In the genomic region with DNA sequence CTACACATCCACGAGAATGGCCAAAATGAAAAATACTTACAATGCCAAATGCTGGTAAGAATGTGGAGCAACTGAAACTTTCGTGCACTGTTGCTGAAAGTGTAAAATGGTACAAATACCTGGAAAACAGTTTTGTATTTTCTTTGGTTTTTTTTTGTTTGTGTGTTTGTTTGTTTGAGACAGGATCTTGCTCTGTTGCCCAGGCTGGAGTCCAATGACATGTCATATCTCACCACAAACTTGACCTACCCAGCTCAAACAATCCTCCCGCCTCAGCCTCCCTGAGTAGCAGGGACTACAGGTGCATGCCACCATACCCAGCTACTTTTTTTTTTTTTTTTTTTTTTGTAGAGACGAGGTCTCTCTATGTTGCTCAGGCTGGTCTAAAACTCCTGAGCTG, we compare ENCODE assay signal across 29 cellular contexts. TPM values are rescaled to one million over a fixed set of nuclear protein-coding genes. Genes with fewer than 3 reads are reported as not detected.
"Had no signal": no experiment of that assay in that cellular context is flagged by ENCODE, and none has a peak within 500 bp of the region (broad histone marks: within the 10 kb centered on the region; RNA-seq: fewer than 3 reads in every experiment).

No MANE protein-coding gene starts in this region.

- H2AFZ ChIP-seq: PC-9 had no signal

- ATAC-seq: activated CD8-positive, alpha-beta T cell treated with anti-CD3 and anti-CD28 coated beads for 36 hours; activated T-cell treated with anti-CD3 and anti-CD28 coated beads, Interleukin-2, amount 50 U/mL, for 72 hours; activated T-helper 17 cell treated with anti-CD3 and anti-CD28 coated beads, Interleukin-2, amount 50 U/mL, for 72 hours had no signal

- DNase-seq: activated CD4-positive, alpha-beta T cell treated with anti-CD3 and anti-CD28 coated beads, Interleukin-2, amount 10 ng/mL, durations not matched to agents 24 days and 14 days; activated CD4-positive, alpha-beta T cell treated with anti-CD3 and anti-CD28 coated beads, Interleukin-2, amount 50 U/mL, for 4 hours; activated CD8-positive, alpha-beta T cell treated with anti-CD3 and anti-CD28 coated beads for 36 hours; activated effector memory CD4-positive, alpha-beta T cell treated with anti-CD3 and anti-CD28 coated beads, Interleukin-2, amount 50 U/mL, for 16 hours; activated naive CD4-positive, alpha-beta T cell; activated naive CD4-positive, alpha-beta T cell treated with anti-CD3 and anti-CD28 coated beads, Interleukin-2, amount 50 U/mL, for 16 hours; activated naive CD8-positive, alpha-beta T cell treated with anti-CD3 and anti-CD28 coated beads for 36 hours; activated T-cell treated with anti-CD3 and anti-CD28 coated beads, Interleukin-2, amount 50 U/mL, for 1 hour; activated T-cell treated with anti-CD3 and anti-CD28 coated beads, Interleukin-2, amount 50 U/mL, for 72 hours; amniotic stem cell; Kasumi-1; NCI-H1092 treated with DMSO at 0.1 percent for 48 hours; NCI-H1417; NCI-H146; NCI-H187; NCI-H2029 treated with DMSO at 0.1 percent for 48 hours; NCI-H2107; NCI-H2171; NCI-H510A; NCI-H748 treated with DMSO at 0.1 percent for 48 hours; NK-92 treated with Interleukin-12 subunit alpha and Interleukin-12 subunit beta, amount 100 ng/mL, for 24 hours; PC-9; SHP77; SJCRH30; SK-N-SH had no signal

- FAIRE-seq: TTC549 had no signal

- H3K9me2 ChIP-seq: SK-N-SH had no signal

- H3K4me3 ChIP-seq: ascending aorta, cardiac muscle cell, PC-9, SJCRH30 had no signal

- H3K36me3 ChIP-seq: ascending aorta, cardiac muscle cell, SJCRH30 had no signal

- H3K4me2 ChIP-seq: PC-9, SK-N-SH had no signal

- H3K27me3 ChIP-seq: ascending aorta, cardiac muscle cell, SJCRH30 had no signal

- H3K9me3 ChIP-seq: ascending aorta, SJCRH30, SK-N-SH had no signal

- H3K27ac ChIP-seq: ascending aorta, cardiac muscle cell, SJCRH30 had no signal

RNA-seq across cellular contexts. Expression of a gene that starts 35.6 kb away (rescaled TPM):
- total RNA-seq: activated CD4-positive, alpha-beta T cell treated with anti-CD3 and anti-CD28 coated beads, Interleukin-2, amount 10 ng/mL, durations not matched to agents 24 days and 14 days; activated CD8-positive, alpha-beta T cell treated with anti-CD3 and anti-CD28 coated beads for 36 hours; activated naive CD8-positive, alpha-beta T cell treated with anti-CD3 and anti-CD28 coated beads for 36 hours; activated T-cell treated with anti-CD3 and anti-CD28 coated beads, Interleukin-2, amount 50 U/mL, for 72 hours had no signal
